ENCODE assay signal across 27 cellular contexts in the genomic region with DNA sequence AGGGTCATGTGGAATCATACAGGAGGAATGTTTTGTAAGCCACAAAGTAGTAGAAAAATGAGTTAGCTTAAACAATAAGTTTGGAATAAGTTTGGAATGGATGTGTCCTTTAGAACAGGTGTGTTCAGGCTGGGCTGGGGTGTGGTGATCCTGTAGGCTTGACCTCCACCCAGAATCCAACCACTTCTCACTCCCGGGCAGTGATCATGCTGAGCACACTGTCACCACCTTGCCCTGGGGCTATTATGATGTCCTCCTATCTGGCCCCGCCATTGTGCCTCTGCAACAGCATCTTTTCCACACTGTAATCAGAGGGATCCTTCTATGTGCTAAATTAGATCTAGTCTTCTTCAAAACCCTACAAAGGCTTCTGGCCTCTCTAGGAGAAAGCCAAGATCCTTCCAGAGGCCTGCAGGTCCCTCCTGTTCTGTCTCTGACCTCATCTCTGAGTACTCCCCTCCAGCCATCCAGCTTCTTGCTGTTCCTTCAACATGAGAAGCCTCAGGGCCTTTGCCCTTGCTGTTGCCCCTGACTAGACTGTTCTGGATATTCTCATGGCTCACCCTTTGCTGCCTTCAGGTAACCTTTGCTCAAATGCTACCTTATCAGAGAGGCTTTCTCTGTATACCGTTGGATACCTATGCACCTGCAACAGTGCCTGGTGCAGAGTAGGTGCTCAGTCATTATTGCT. TPM values are rescaled to one million over a fixed set of nuclear protein-coding genes. Genes with fewer than 3 reads are reported as not detected.
"Had no signal": no experiment of that assay in that cellular context is flagged by ENCODE, and none has a peak within 500 bp of the region (broad histone marks: within the 10 kb centered on the region; RNA-seq: fewer than 3 reads in every experiment).

No MANE protein-coding gene starts in this region.

- DNase-seq: activated CD4-positive, alpha-beta T cell treated with anti-CD3 and anti-CD28 coated beads, Interleukin-2, amount 10 ng/mL, durations not matched to agents 24 days and 14 days; activated CD8-positive, alpha-beta T cell treated with anti-CD3 and anti-CD28 coated beads for 36 hours; activated naive CD4-positive, alpha-beta T cell treated with anti-CD3 and anti-CD28 coated beads, Interleukin-2, amount 10 ng/mL, durations not matched to agents 7 days and 5 days; activated naive CD8-positive, alpha-beta T cell treated with anti-CD3 and anti-CD28 coated beads, Interleukin-2, amount 50 U/mL, for 24 hours; activated T-cell treated with anti-CD3 and anti-CD28 coated beads, Interleukin-2, amount 50 U/mL, for 1 hour; anterior cingulate cortex; cerebellar nuclear complex; effector CD4-positive, alpha-beta T cell; esophagus squamous epithelium; hippocampal formation; islet precursor cell; left colon; nephron progenitor cell; stimulated activated CD4-positive, alpha-beta T cell treated with anti-CD3 and anti-CD28 coated beads, Interleukin-4, amount 100 ng/mL, for 24 hours; stomach; T1000 had no signal

- H3K4me3 Mint-ChIP-seq: activated CD4-positive, alpha-beta T cell treated with anti-CD3 and anti-CD28 coated beads, Interleukin-2, amount 10 ng/mL, durations not matched to agents 24 days and 14 days; activated CD8-positive, alpha-beta T cell treated with anti-CD3 and anti-CD28 coated beads for 36 hours; activated naive CD4-positive, alpha-beta T cell treated with anti-CD3 and anti-CD28 coated beads, Interleukin-2, amount 10 ng/mL, durations not matched to agents 7 days and 5 days; activated naive CD8-positive, alpha-beta T cell treated with anti-CD3 and anti-CD28 coated beads, Interleukin-2, amount 50 U/mL, for 24 hours; mesothelial cell of epicardium; nephron progenitor cell; stimulated activated effector memory CD8-positive, alpha-beta T cell treated with anti-CD3 and anti-CD28 coated beads, Interleukin-12 subunit alpha, Interleukin-12 subunit beta, amount 100 ng/mL, for 72 hours had no signal

- H3K4me1 ChIP-seq: breast epithelium had no signal

- H3K4me3 ChIP-seq: breast epithelium, esophagus squamous epithelium, lung, stomach had no signal

- H3K27me3 ChIP-seq: breast epithelium, esophagus squamous epithelium, stomach had no signal

- H3K36me3 Mint-ChIP-seq: activated naive CD4-positive, alpha-beta T cell treated with anti-CD3 and anti-CD28 coated beads, Interleukin-2, amount 10 ng/mL, durations not matched to agents 7 days and 5 days; mesothelial cell of epicardium; stimulated activated effector memory CD8-positive, alpha-beta T cell treated with anti-CD3 and anti-CD28 coated beads, Interleukin-12 subunit alpha, Interleukin-12 subunit beta, amount 100 ng/mL, for 72 hours had no signal

- H3K4me1 Mint-ChIP-seq: activated CD4-positive, alpha-beta T cell treated with anti-CD3 and anti-CD28 coated beads, Interleukin-2, amount 10 ng/mL, durations not matched to agents 24 days and 14 days; activated naive CD4-positive, alpha-beta T cell treated with anti-CD3 and anti-CD28 coated beads, Interleukin-2, amount 10 ng/mL, durations not matched to agents 7 days and 5 days; activated naive CD8-positive, alpha-beta T cell treated with anti-CD3 and anti-CD28 coated beads, Interleukin-2, amount 50 U/mL, for 24 hours; stimulated activated effector memory CD8-positive, alpha-beta T cell treated with anti-CD3 and anti-CD28 coated beads, Interleukin-12 subunit alpha, Interleukin-12 subunit beta, amount 100 ng/mL, for 72 hours had no signal

- H3K9me3 Mint-ChIP-seq: activated CD4-positive, alpha-beta T cell treated with anti-CD3 and anti-CD28 coated beads, Interleukin-2, amount 10 ng/mL, durations not matched to agents 24 days and 14 days; activated naive CD4-positive, alpha-beta T cell treated with anti-CD3 and anti-CD28 coated beads, Interleukin-2, amount 10 ng/mL, durations not matched to agents 7 days and 5 days; stimulated activated effector memory CD8-positive, alpha-beta T cell treated with anti-CD3 and anti-CD28 coated beads, Interleukin-12 subunit alpha, Interleukin-12 subunit beta, amount 100 ng/mL, for 72 hours had no signal

- H3K27ac Mint-ChIP-seq: activated CD4-positive, alpha-beta T cell treated with anti-CD3 and anti-CD28 coated beads, Interleukin-2, amount 10 ng/mL, durations not matched to agents 24 days and 14 days; activated CD8-positive, alpha-beta T cell treated with anti-CD3 and anti-CD28 coated beads for 36 hours; activated naive CD4-positive, alpha-beta T cell treated with anti-CD3 and anti-CD28 coated beads, Interleukin-2, amount 10 ng/mL, durations not matched to agents 7 days and 5 days; activated naive CD8-positive, alpha-beta T cell treated with anti-CD3 and anti-CD28 coated beads, Interleukin-2, amount 50 U/mL, for 24 hours; activated T-helper 2 cell treated with anti-CD3 and anti-CD28 coated beads, Interferon-gamma antibody, Interleukin-2, Interleukin-4, amounts not matched to agents 10 μg/mL and 5 μg/mL and 100 μg/mL, durations not matched to agents 14 hours and 24 hours and 36 hours; nephron progenitor cell; stimulated activated effector memory CD8-positive, alpha-beta T cell treated with anti-CD3 and anti-CD28 coated beads, Interleukin-12 subunit alpha, Interleukin-12 subunit beta, amount 100 ng/mL, for 72 hours had no signal

- H3K27ac ChIP-seq: esophagus squamous epithelium had no signal

- H3K36me3 ChIP-seq: breast epithelium, esophagus squamous epithelium, stomach had no signal

RNA-seq across cellular contexts. Expression of gene ACCSL, which starts 18.8 kb away (rescaled TPM):
- total RNA-seq: activated CD4-positive, alpha-beta T cell treated with anti-CD3 and anti-CD28 coated beads, Interleukin-2, amount 10 ng/mL, durations not matched to agents 24 days and 14 days; activated CD8-positive, alpha-beta T cell treated with anti-CD3 and anti-CD28 coated beads for 36 hours; activated T-helper 2 cell treated with anti-CD3 and anti-CD28 coated beads, Interferon-gamma antibody, Interleukin-2, Interleukin-4, amounts not matched to agents 10 μg/mL and 5 μg/mL and 100 μg/mL, durations not matched to agents 14 hours and 24 hours and 36 hours; breast epithelium; esophagus squamous epithelium; left colon; mesothelial cell of epicardium; osteoblast; pulmonary artery endothelial cell; sciatic nerve; stomach; T-helper 1 cell treated with Interleukin-12 subunit alpha and Interleukin-12 subunit beta and Interleukin-4 antibody, amounts not matched to agents 30 ng/mL and 1 ng/mL, for 36 hours; temporal lobe; urinary bladder had no signal
- polyA plus RNA-seq: stomach, urinary bladder had no signal
